Comparison of ENCODE assay signal across 24 cellular contexts in the genomic region with DNA sequence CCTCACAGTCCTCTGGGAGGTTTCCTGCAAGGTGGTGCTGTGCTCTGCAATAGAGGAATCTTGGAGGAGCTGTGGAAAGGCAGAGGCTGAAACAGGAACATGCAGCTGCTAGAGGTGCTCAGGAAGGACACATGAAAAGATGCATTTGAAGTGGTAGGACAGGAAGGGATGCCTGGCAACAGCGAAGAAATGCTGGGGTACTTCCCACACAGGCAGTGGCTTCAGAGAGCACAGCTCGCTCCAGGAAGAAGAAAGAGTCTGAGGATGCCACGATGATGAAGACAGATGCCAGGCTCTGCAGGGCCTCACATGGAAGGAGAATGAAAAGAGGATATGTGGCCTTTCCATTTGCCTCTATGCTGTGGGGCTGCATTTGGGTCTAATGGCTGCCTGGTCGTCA.
"Had no signal": no experiment of that assay in that cellular context is flagged by ENCODE, and none has a peak within 500 bp of the region (broad histone marks: within the 10 kb centered on the region; RNA-seq: fewer than 3 reads in every experiment).

No MANE protein-coding gene starts in this region.

- ATAC-seq: left colon; left lung; lower lobe of right lung; naive thymus-derived CD8-positive, alpha-beta T cell; sciatic nerve had no signal

- H3K9me3 ChIP-seq: left lung, lower lobe of right lung, ovary, right atrium auricular region, suprapubic skin, thoracic aorta, tibial artery, uterus had no signal

- H3K4me2 ChIP-seq: neural progenitor cell had no signal

- H3K27me3 ChIP-seq: left lung, neural progenitor cell, ovary, right atrium auricular region, suprapubic skin, tibial artery, uterus had no signal

- H3K4me1 ChIP-seq: lower lobe of right lung, right atrium auricular region, suprapubic skin, tibial artery, uterus had no signal

- H3K36me3 ChIP-seq: left lung, lower lobe of right lung, neural progenitor cell, ovary, right atrium auricular region, suprapubic skin, thoracic aorta, tibial artery, uterus had no signal

- H3K9ac ChIP-seq: neural progenitor cell had no signal

- H3K4me3 ChIP-seq: left lung, lower lobe of right lung, neural progenitor cell, ovary, right atrium auricular region, skin epidermis, suprapubic skin, thoracic aorta, tibial artery, uterus had no signal

- H3K27ac ChIP-seq: left lung, lower lobe of right lung, neural progenitor cell, ovary, right atrium auricular region, skin epidermis, suprapubic skin, thoracic aorta, tibial artery, uterus had no signal

- DNase-seq: hypothalamus; immature natural killer cell; kidney; left colon; left lung; lower lobe of right lung; mammary epithelial cell; mesenchymal stem cell; naive thymus-derived CD8-positive, alpha-beta T cell; nephron progenitor cell; ovary; stimulated activated CD4-positive, alpha-beta T cell treated with anti-CD3 and anti-CD28 coated beads, Interleukin-12 subunit alpha, Interleukin-12 subunit beta, amount 100 ng/mL, for 4 hours; stimulated activated CD4-positive, alpha-beta T cell treated with anti-CD3 and anti-CD28 coated beads, Interleukin-15, amount 100 ng/mL, for 24 hours; stimulated activated CD4-positive, alpha-beta T cell treated with anti-CD3 and anti-CD28 coated beads, Interleukin-2, amount 100 ng/mL, for 24 hours; stimulated activated CD4-positive, alpha-beta T cell treated with anti-CD3 and anti-CD28 coated beads, Interleukin-4, amount 100 ng/mL, for 1 hour; stimulated activated naive CD4-positive, alpha-beta T cell; tibial artery; uterus had no signal
